Comparison of ENCODE assay signal across 10 cellular contexts in the genomic region with DNA sequence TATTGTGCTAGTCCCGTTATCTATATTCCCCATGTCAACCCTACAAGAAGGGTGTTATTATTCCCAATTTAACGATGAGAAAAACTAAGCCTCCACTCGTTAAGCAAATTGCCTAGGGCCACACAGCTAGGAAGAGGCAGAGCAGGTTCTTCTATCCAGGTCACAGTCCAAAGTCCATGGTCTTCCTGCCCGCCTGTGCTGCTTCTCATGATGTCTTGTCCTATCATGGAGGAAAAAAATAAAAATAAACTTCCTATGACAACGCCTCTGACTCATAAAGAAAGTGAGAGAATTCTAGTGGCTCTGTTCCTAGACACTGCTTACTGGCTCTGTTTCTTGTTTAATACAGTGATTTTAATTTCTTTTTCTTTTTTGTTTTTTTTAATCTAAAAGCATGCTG. TPM values are rescaled to one million over a fixed set of nuclear protein-coding genes. Genes with fewer than 3 reads are reported as not detected.
A peak's percentile ranks its signal among the peaks of the same experiment; 100 is the strongest.
DNase-seq lines count a peak whose midpoint lies in the region; ATAC-seq, FAIRE-seq and TF ChIP-seq lines count a peak whose summit lies in the region.
"Had no signal": no experiment of that assay in that cellular context is flagged by ENCODE, and none has a peak within 500 bp of the region (broad histone marks: within the 10 kb centered on the region; RNA-seq: fewer than 3 reads in every experiment).

No MANE protein-coding gene starts in this region.

- H4K20me1 ChIP-seq in astrocyte (ENCODE audit: insufficient read depth, low read length) (no peaks in the 10 kb centered on the region), hepatocyte (ENCODE audit: insufficient read depth, poor library complexity, severe bottlenecking) (no peaks in the 10 kb centered on the region)

- no peak overlapping the region for H3K4me3 ChIP-seq in astrocyte (ENCODE audit: insufficient read depth, low read depth, low read length)
- H3K4me3 ChIP-seq in hepatocyte = no peak overlapping the region
- peak overlapping the region; percentile 8 to 14 for H3K4me3 ChIP-seq in tibial artery

- peak overlapping the region; percentile 86 for H3K27ac Mint-ChIP-seq in astrocyte (ENCODE audit: unreplicated experiment)
- H3K27ac Mint-ChIP-seq: activated naive CD8-positive, alpha-beta T cell treated with anti-CD3 and anti-CD28 coated beads for 36 hours had no signal

- H3K9me3 ChIP-seq in astrocyte (ENCODE audit: insufficient read depth, low read depth, low read length) (no peaks in the 10 kb centered on the region), hepatocyte (ENCODE audit: low read depth) (no peaks in the 10 kb centered on the region), tibial artery (no peaks in the 10 kb centered on the region)

- H3K4me1 Mint-ChIP-seq in astrocyte (ENCODE audit: low read depth, unreplicated experiment) = peaks cover 72% of the 10 kb centered on the region
- H3K4me1 Mint-ChIP-seq: activated naive CD8-positive, alpha-beta T cell treated with anti-CD3 and anti-CD28 coated beads for 36 hours had no signal

- intact Hi-C loops in tibial artery (cut with DNase I; ENCODE audit: low total_unique reads) = loop anchor here (2.0 to 10.0 kb wide), 3 partner anchors 27 to 143 kb away; no protein-coding TSS in a partner anchor

- WGBS in hepatocyte (ENCODE audit: low lambda C conversion rate, missing lambda C conversion rate) = 33% methylated on average over 5 of the region's 5 CpGs

- H3K27ac ChIP-seq in astrocyte (ENCODE audit: low read depth, low read length) (peak overlapping the region; percentile 67), hepatocyte (no peak overlapping the region), tibial artery (peak overlapping the region; percentile 92 to 95)

- H3K36me3 Mint-ChIP-seq in astrocyte (ENCODE audit: low read depth, unreplicated experiment) = peaks cover 5% of the 10 kb centered on the region
- H3K36me3 Mint-ChIP-seq: activated naive CD8-positive, alpha-beta T cell treated with anti-CD3 and anti-CD28 coated beads for 36 hours had no signal

- peaks cover 97% of the 10 kb centered on the region for H3K79me2 ChIP-seq in astrocyte (ENCODE audit: insufficient read depth, low read length)
- no peaks in the 10 kb centered on the region for H3K79me2 ChIP-seq in hepatocyte

- peak overlapping the region; percentile 12 for H3K4me2 ChIP-seq in astrocyte (ENCODE audit: low read length)
- H3K4me2 ChIP-seq in hepatocyte = no peak overlapping the region

- peak overlapping the region; percentile 40 for H3K4me3 Mint-ChIP-seq in astrocyte (ENCODE audit: unreplicated experiment)
- H3K4me3 Mint-ChIP-seq: activated naive CD8-positive, alpha-beta T cell treated with anti-CD3 and anti-CD28 coated beads for 36 hours had no signal

- H3K27me3 ChIP-seq in astrocyte (ENCODE audit: insufficient read depth, low read length) = no peaks in the 10 kb centered on the region
- no peaks in the 10 kb centered on the region for H3K27me3 ChIP-seq in hepatocyte
- H3K27me3 ChIP-seq in tibial artery = no peaks in the 10 kb centered on the region

- peaks cover 36% of the 10 kb centered on the region for H3K4me1 ChIP-seq in astrocyte (ENCODE audit: insufficient read depth, low read length)
- H3K4me1 ChIP-seq in hepatocyte (ENCODE audit: insufficient read depth) = peaks cover 5% of the 10 kb centered on the region
- H3K4me1 ChIP-seq in tibial artery = peaks cover 0 to 100% (median 38%) of the 10 kb centered on the region in 4 donors

- no peak overlapping the region for H2AFZ ChIP-seq in astrocyte (ENCODE audit: low read depth, low read length)
- no peak overlapping the region for H2AFZ ChIP-seq in hepatocyte

- peak overlapping the region; percentile 58 for H3K9ac ChIP-seq in astrocyte (ENCODE audit: low read length)

- no peaks in the 10 kb centered on the region for H3K9me2 ChIP-seq in hepatocyte (replicated peaks; ENCODE audit: insufficient read depth)

- H3K36me3 ChIP-seq in astrocyte (ENCODE audit: insufficient read depth, low read length) = peaks cover 8% of the 10 kb centered on the region
- H3K36me3 ChIP-seq in hepatocyte (replicated peaks; ENCODE audit: insufficient read depth, low read depth) = no peaks in the 10 kb centered on the region
- H3K36me3 ChIP-seq in tibial artery = no peaks in the 10 kb centered on the region

- peak; percentile 78 for DNase-seq in HCEC 1CT
- DNase-seq in astrocyte (ENCODE audit: low read depth) = peak; percentile 56
- DNase-seq in hepatocyte (ENCODE audit: low spot score) = peak; percentile 56
- no peak for DNase-seq in tibial artery
- DNase-seq in cortex of kidney (lab: John Stamatoyannopoulos, UW) = no peak
- DNase-seq in activated gamma-delta T cell (lab: John Stamatoyannopoulos, UW) = no peak
- DNase-seq: activated naive CD8-positive, alpha-beta T cell treated with anti-CD3 and anti-CD28 coated beads for 36 hours; NCI-H524 had no signal

- TF ChIP-seq CTCF in astrocyte (IDR thresholded peaks at IDR 0.05; ENCODE audit: insufficient read depth, low read depth, low read length) = no peak
- no peak for TF ChIP-seq CTCF in hepatocyte (IDR thresholded peaks at IDR 0.05; ENCODE audit: poor library complexity)
- TF ChIP-seq CTCF in tibial artery (IDR thresholded peaks at IDR 0.05) = no peak

- H3K9me3 Mint-ChIP-seq in astrocyte (ENCODE audit: unreplicated experiment) = no peaks in the 10 kb centered on the region

- no peak for ATAC-seq in GM19324 (IDR thresholded peaks at IDR 0.05; ENCODE audit: low FRiP score, unreplicated experiment)

- no peak for FAIRE-seq in astrocyte (lab: Jason Lieb, UNC)
- FAIRE-seq: H1 had no signal

- no peaks in the 10 kb centered on the region for H3K27me3 Mint-ChIP-seq in astrocyte (ENCODE audit: low read depth, unreplicated experiment)

RNA-seq across cellular contexts. Expression of gene COL8A1, which starts 9.7 kb away (rescaled TPM):
- total RNA-seq in astrocyte = 118 and 123 TPM in 2 replicates
- 1.0 and 2.4 TPM in 2 replicates for total RNA-seq in hepatocyte
- 0.41 and 0.61 TPM in 2 replicates for polyA plus RNA-seq in hepatocyte
- total RNA-seq: activated naive CD8-positive, alpha-beta T cell treated with anti-CD3 and anti-CD28 coated beads for 36 hours had no signal

Comparison
In these comparisons a context has a peak if more than half of its experiments do, and no peak if none do; other contexts are left out.
1. DNase-seq: peak in HCEC 1CT (single experiment), astrocyte (single experiment) and hepatocyte (single experiment); none in tibial artery (0 of 2), cortex of kidney (single experiment) and activated gamma-delta T cell (single experiment).
2. H3K4me3 ChIP-seq: peak in tibial artery (2 of 2); none in astrocyte (single experiment) and hepatocyte (single experiment).
3. RNA of gene COL8A1, which starts 9.7 kb away (total RNA-seq): 118 to 123 TPM in astrocyte; 1.0 to 2.4 TPM in hepatocyte; every median in the first group is over 10 times any median in the second.